In the genomic region with DNA sequence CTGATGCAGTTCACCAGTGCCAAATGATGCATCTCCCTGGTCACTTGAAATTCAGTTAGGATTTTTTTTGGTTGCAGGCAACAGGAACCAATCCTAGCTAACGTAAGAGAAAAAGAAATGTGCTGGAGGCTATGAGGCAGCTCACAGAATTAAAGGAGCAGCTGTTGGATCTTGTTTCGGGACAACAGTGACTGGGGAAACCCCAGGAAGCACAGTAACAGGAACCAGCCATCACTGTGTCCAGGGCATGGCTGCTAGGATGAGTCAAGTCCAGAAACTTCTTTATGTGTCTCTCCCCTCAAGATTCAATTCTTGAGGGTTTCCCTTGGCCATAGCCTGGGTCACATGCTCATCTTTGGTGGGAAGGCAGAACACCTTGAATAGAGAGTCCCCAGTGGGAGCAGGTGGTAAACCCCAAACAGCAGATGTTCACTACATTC, we compare ENCODE assay signal across 9 cellular contexts. TPM values are rescaled to one million over a fixed set of nuclear protein-coding genes. Genes with fewer than 3 reads are reported as not detected.
DNase-seq lines count a peak whose midpoint lies in the region; ATAC-seq, FAIRE-seq and TF ChIP-seq lines count a peak whose summit lies in the region.
"Had no signal": no experiment of that assay in that cellular context is flagged by ENCODE, and none has a peak within 500 bp of the region (broad histone marks: within the 10 kb centered on the region; RNA-seq: fewer than 3 reads in every experiment).

No MANE protein-coding gene starts in this region.

- peak; percentile 54 for DNase-seq in AG10803 (ENCODE audit: low read depth)
- DNase-seq in astrocyte (ENCODE audit: low read depth), result no peak
- DNase-seq in uterus, result no peak
- no peak for DNase-seq in left lobe of liver (ENCODE audit: low spot score)
- no peak for DNase-seq in NCI-H510A (lab: John Stamatoyannopoulos, UW)
- DNase-seq in sciatic nerve (ENCODE audit: low spot score), result no peak
- DNase-seq: NCI-H146 had no signal

- H3K4me3 ChIP-seq in AG10803 (ENCODE audit: low read length), result no peak overlapping the region
- no peak overlapping the region for H3K4me3 ChIP-seq in astrocyte (ENCODE audit: insufficient read depth, low read depth, low read length)
- no peak overlapping the region for H3K4me3 ChIP-seq in uterus

- H3K36me3 Mint-ChIP-seq in astrocyte (ENCODE audit: low read depth, unreplicated experiment), result no peaks in the 10 kb centered on the region

- TF ChIP-seq CTCF in AG10803 (conservative IDR thresholded peaks at IDR 0.05; ENCODE audit: low read length), result no peak
- TF ChIP-seq CTCF in astrocyte (IDR thresholded peaks at IDR 0.05; ENCODE audit: insufficient read depth, low read depth, low read length), result no peak
- TF ChIP-seq CTCF in uterus (IDR thresholded peaks at IDR 0.05), result no peak

- peak; percentile 92 for ATAC-seq in GM18907 (IDR thresholded peaks at IDR 0.05; ENCODE audit: unreplicated experiment)
- ATAC-seq in HG02938 (IDR thresholded peaks at IDR 0.05; ENCODE audit: unreplicated experiment), result peak; percentile 72
- no peak for ATAC-seq in left lobe of liver
- no peak for ATAC-seq in sciatic nerve

- H3K27me3 Mint-ChIP-seq in astrocyte (ENCODE audit: low read depth, unreplicated experiment), result no peaks in the 10 kb centered on the region

- H2AFZ ChIP-seq in astrocyte (ENCODE audit: low read depth, low read length), result no peak overlapping the region

- H3K36me3 ChIP-seq in astrocyte (ENCODE audit: insufficient read depth, low read length) (no peaks in the 10 kb centered on the region), uterus (no peaks in the 10 kb centered on the region)

- H3K4me1 ChIP-seq in astrocyte (ENCODE audit: insufficient read depth, low read length), result peaks cover 10% of the 10 kb centered on the region
- H3K4me1 ChIP-seq in uterus, result no peaks in the 10 kb centered on the region

- no peaks in the 10 kb centered on the region for H3K79me2 ChIP-seq in astrocyte (ENCODE audit: insufficient read depth, low read length)

- no peaks in the 10 kb centered on the region for H3K9me3 Mint-ChIP-seq in astrocyte (ENCODE audit: unreplicated experiment)

- no peak overlapping the region for H3K9ac ChIP-seq in astrocyte (ENCODE audit: low read length)

- no peaks in the 10 kb centered on the region for H4K20me1 ChIP-seq in astrocyte (ENCODE audit: insufficient read depth, low read length)

- H3K4me1 Mint-ChIP-seq in astrocyte (ENCODE audit: low read depth, unreplicated experiment), result peaks cover 21% of the 10 kb centered on the region

- H3K27me3 ChIP-seq in astrocyte (ENCODE audit: insufficient read depth, low read length) (no peaks in the 10 kb centered on the region), uterus (no peaks in the 10 kb centered on the region)

- H3K4me3 Mint-ChIP-seq in astrocyte (ENCODE audit: unreplicated experiment), result no peak overlapping the region

- H3K27ac Mint-ChIP-seq in astrocyte (ENCODE audit: unreplicated experiment), result no peak overlapping the region

- no peak for TF ChIP-seq POLR2A in uterus (IDR thresholded peaks at IDR 0.05)

- peak; percentile 64 for FAIRE-seq in astrocyte (lab: Jason Lieb, UNC)

- intact Hi-C loops in uterus (cut with DNase I; ENCODE audit: low total_unique reads), result no loop called here
- intact Hi-C loops in sciatic nerve (cut with DNase I), result no loop called here

- no peak overlapping the region for H3K27ac ChIP-seq in astrocyte (ENCODE audit: low read depth, low read length)
- no peak overlapping the region for H3K27ac ChIP-seq in uterus

- H3K4me2 ChIP-seq in astrocyte (ENCODE audit: low read length), result no peak overlapping the region

- H3K9me3 ChIP-seq in astrocyte (ENCODE audit: insufficient read depth, low read depth, low read length) (no peaks in the 10 kb centered on the region), uterus (no peaks in the 10 kb centered on the region)

RNA-seq across cellular contexts. Expression of a gene that starts 39.0 kb away (rescaled TPM):
- total RNA-seq in astrocyte, result 11.8 and 13.4 TPM in 2 replicates
- total RNA-seq in uterus, result 10 to 100 TPM in 1 of 4 donors, 1 to 10 TPM in 2, under 1 TPM in 1; 0.29 to 85.0 (median 4.1) TPM
- 1.2 TPM for total RNA-seq in left lobe of liver
- 37.1 TPM for total RNA-seq in sciatic nerve

Comparison
In these comparisons a context has a peak if more than half of its experiments do, and no peak if none do; other contexts are left out.
1. ATAC-seq: peak in GM18907 (single experiment) and HG02938 (single experiment); none in left lobe of liver (single experiment) and sciatic nerve (single experiment).